In the genomic region with DNA sequence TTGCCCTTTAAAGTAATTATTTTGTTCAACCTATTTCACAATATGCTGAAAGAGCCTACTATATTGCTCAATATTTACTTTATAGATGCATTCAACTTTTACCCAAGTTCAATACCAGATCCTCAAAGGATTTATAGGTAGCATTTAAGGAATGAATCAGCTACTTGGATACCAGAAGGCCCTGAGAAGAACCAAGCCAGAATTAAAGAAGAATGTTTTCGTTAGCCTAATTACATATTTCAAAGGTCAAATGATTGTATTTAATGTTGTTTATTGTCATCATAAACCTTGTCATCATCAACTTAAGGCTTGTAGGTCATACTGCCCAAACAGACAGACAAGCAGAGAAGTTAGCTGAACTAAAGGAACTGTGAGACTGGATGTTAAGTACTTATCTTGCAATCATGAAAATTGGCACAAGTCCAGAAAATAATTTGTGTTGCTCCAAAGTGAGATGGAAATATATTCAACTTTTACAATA, we compare ENCODE assay signal across 22 cellular contexts.
DNase-seq lines count a peak whose midpoint lies in the region; ATAC-seq, FAIRE-seq and TF ChIP-seq lines count a peak whose summit lies in the region.
"Had no signal": no experiment of that assay in that cellular context is flagged by ENCODE, and none has a peak within 500 bp of the region (broad histone marks: within the 10 kb centered on the region; RNA-seq: fewer than 3 reads in every experiment).

No MANE protein-coding gene starts in this region.

- H3K9me3 Mint-ChIP-seq in activated naive CD4-positive, alpha-beta T cell treated with anti-CD3 and anti-CD28 coated beads for 36 hours: no peaks in the 10 kb centered on the region
- H3K9me3 Mint-ChIP-seq: activated naive CD8-positive, alpha-beta T cell treated with anti-CD3 and anti-CD28 coated beads, Interleukin-2, amount 50 U/mL, for 24 hours had no signal

- H3K27me3 ChIP-seq in HepG2 (ENCODE audit: control insufficient read depth in 1 of 2, insufficient read depth in 2 of 2, low read length in 2 of 2): no peaks in the 10 kb centered on the region
- H3K27me3 ChIP-seq in right lobe of liver: no peaks in the 10 kb centered on the region
- no peaks in the 10 kb centered on the region for H3K27me3 ChIP-seq in adipocyte (replicated peaks; ENCODE audit: control insufficient read depth, insufficient read depth, low read length)
- H3K27me3 ChIP-seq in effector memory CD4-positive, alpha-beta T cell (replicated peaks; ENCODE audit: control insufficient read depth, insufficient read depth, low read length, poor library complexity, severe bottlenecking): no peaks in the 10 kb centered on the region
- H3K27me3 ChIP-seq: neutrophil had no signal

- TF ChIP-seq EP300 in HepG2 (IDR thresholded peaks at IDR 0.05; ENCODE audit: low read depth in 2 of 2, low read length in 2 of 2) (no peak), HepG2 (CRISPR knock-in tag; IDR thresholded peaks at IDR 0.05; ENCODE audit: borderline replicate concordance) (no peak)

- no peak for FAIRE-seq in HepG2 (lab: Jason Lieb, UNC)
- FAIRE-seq: G401.6 had no signal

- H3K36me3 Mint-ChIP-seq in activated naive CD4-positive, alpha-beta T cell treated with anti-CD3 and anti-CD28 coated beads for 36 hours (ENCODE audit: low read depth): no peaks in the 10 kb centered on the region

- no peaks in the 10 kb centered on the region for H4K20me1 ChIP-seq in HepG2 (ENCODE audit: insufficient read depth, low read length)

- H3K9ac ChIP-seq in HepG2 (ENCODE audit: insufficient read depth, low read depth, low read length) (no peak overlapping the region), adipocyte (ENCODE audit: low read length) (no peak overlapping the region)

- intact Hi-C loops in HepG2 (cut with micrococcal nuclease; ENCODE audit: unreplicated experiment) (no loop called here), right lobe of liver (cut with DNase I) (no loop called here)
- intact Hi-C loops in activated naive CD4-positive, alpha-beta T cell treated with anti-CD3 and anti-CD28 coated beads for 36 hours (cut with micrococcal nuclease): no loop called here

- no peak for TF ChIP-seq POLR2A in HepG2 (IDR thresholded peaks at IDR 0.05; ENCODE audit: insufficient read depth in 1 of 2, low read depth in 2 of 2, low read length in 2 of 2)
- TF ChIP-seq POLR2A in right lobe of liver (IDR thresholded peaks at IDR 0.05): no peak

- H3K27ac ChIP-seq in HepG2 (ENCODE audit: extremely low read length, insufficient read depth, low read length) (no peak overlapping the region), right lobe of liver (no peak overlapping the region)
- no peak overlapping the region for H3K27ac ChIP-seq in effector memory CD4-positive, alpha-beta T cell (ENCODE audit: insufficient read depth, low read length, poor library complexity, severe bottlenecking)
- H3K27ac ChIP-seq: neutrophil, WERI-Rb-1 had no signal

- H3K27ac Mint-ChIP-seq in activated naive CD4-positive, alpha-beta T cell treated with anti-CD3 and anti-CD28 coated beads for 36 hours: no peak overlapping the region
- H3K27ac Mint-ChIP-seq: activated CD8-positive, alpha-beta T cell treated with anti-CD3 and anti-CD28 coated beads, Interleukin-2, amount 10 ng/mL, durations not matched to agents 7 days and 5 days; activated naive CD8-positive, alpha-beta T cell treated with anti-CD3 and anti-CD28 coated beads, Interleukin-2, amount 50 U/mL, for 24 hours had no signal

- TF ChIP-seq CTCF in HepG2 (CRISPR knock-in tag; IDR thresholded peaks at IDR 0.05): no peak
- TF ChIP-seq CTCF in right lobe of liver (IDR thresholded peaks at IDR 0.05): no peak
- no peak for TF ChIP-seq CTCF in fibroblast of pulmonary artery (IDR thresholded peaks at IDR 0.05; ENCODE audit: low read length, missing control alignments)

- no TSS peak for BruUV-seq in HepG2 (replicated peaks; lab: Mats Ljungman, UMichigan)

- in situ Hi-C loops in HepG2 (cut with HindIII; ENCODE audit: extremely low pct_ligation_motif_present, low pct_unique_long_range_greater_than_20kb): no loop called here

- no peak overlapping the region for H3K4me3 Mint-ChIP-seq in activated naive CD4-positive, alpha-beta T cell treated with anti-CD3 and anti-CD28 coated beads for 36 hours
- H3K4me3 Mint-ChIP-seq: activated CD8-positive, alpha-beta T cell treated with anti-CD3 and anti-CD28 coated beads, Interleukin-2, amount 10 ng/mL, durations not matched to agents 7 days and 5 days; activated naive CD8-positive, alpha-beta T cell treated with anti-CD3 and anti-CD28 coated beads, Interleukin-2, amount 50 U/mL, for 24 hours had no signal

- POLR2A ChIA-PET in HepG2 (lab: Yijun Ruan, JAX): no interaction called here

- no peaks in the 10 kb centered on the region for H3K27me3 Mint-ChIP-seq in activated naive CD4-positive, alpha-beta T cell treated with anti-CD3 and anti-CD28 coated beads for 36 hours (ENCODE audit: low read depth)
- H3K27me3 Mint-ChIP-seq: activated naive CD8-positive, alpha-beta T cell treated with anti-CD3 and anti-CD28 coated beads, Interleukin-2, amount 50 U/mL, for 24 hours had no signal

- TF ChIP-seq RAD21 in HepG2 (CRISPR knock-in tag; IDR thresholded peaks at IDR 0.05): no peak

- H3K9me3 ChIP-seq in HepG2 (ENCODE audit: low read length) (no peaks in the 10 kb centered on the region), right lobe of liver (no peaks in the 10 kb centered on the region), adipocyte (ENCODE audit: control insufficient read depth, low read length) (no peaks in the 10 kb centered on the region)
- no peaks in the 10 kb centered on the region for H3K9me3 ChIP-seq in effector memory CD4-positive, alpha-beta T cell (ENCODE audit: control insufficient read depth, low read length)
- H3K9me3 ChIP-seq: Caco-2, neutrophil had no signal

- no peak overlapping the region for H2AFZ ChIP-seq in HepG2 (ENCODE audit: low read length)

- ATAC-seq in HepG2: no peak
- no peak for ATAC-seq in right lobe of liver
- ATAC-seq: activated CD8-positive, alpha-beta T cell treated with anti-CD3 and anti-CD28 coated beads, Interleukin-2, amount 10 ng/mL, durations not matched to agents 7 days and 5 days; activated naive CD8-positive, alpha-beta T cell treated with anti-CD3 and anti-CD28 coated beads, Interleukin-2, amount 50 U/mL, for 24 hours; right cardiac atrium had no signal

- WGBS in HepG2 (ENCODE audit: low lambda C conversion rate): 29% methylated on average over 1 of the region's 1 CpG
- 40% methylated on average over 1 of the region's 1 CpG for WGBS in right lobe of liver (ENCODE audit: insufficient coverage, low coverage, low lambda C conversion rate, missing lambda C conversion rate)

- no peak for DNase-seq in HepG2 (ENCODE audit: low spot score)
- no peak for DNase-seq in right lobe of liver
- peak; percentile 52 for DNase-seq in adipocyte (ENCODE audit: low read depth)
- peak; percentile 23 for DNase-seq in fibroblast of pulmonary artery (ENCODE audit: low read depth)
- DNase-seq in effector memory CD4-positive, alpha-beta T cell: no peak
- no peak for DNase-seq in activated naive CD4-positive, alpha-beta T cell treated with anti-CD3 and anti-CD28 coated beads for 36 hours
- no peak for DNase-seq in pons (ENCODE audit: low spot score)
- DNase-seq in inferior parietal cortex (ENCODE audit: extremely low spot score): no peak
- DNase-seq: activated CD8-positive, alpha-beta T cell treated with anti-CD3 and anti-CD28 coated beads, Interleukin-2, amount 10 ng/mL, durations not matched to agents 7 days and 5 days; activated naive CD8-positive, alpha-beta T cell treated with anti-CD3 and anti-CD28 coated beads, Interleukin-2, amount 50 U/mL, for 24 hours; AML-193; Caco-2; GOT3; kidney glomerular epithelial cell; NCI-H2081 treated with DMSO at 0.1 percent for 48 hours; right cardiac atrium; stimulated activated CD4-positive, alpha-beta T cell treated with anti-CD3 and anti-CD28 coated beads, Interleukin-2, amount 100 ng/mL, for 24 hours; substantia nigra; T-helper 1 cell; WERI-Rb-1 had no signal

- H3K4me1 ChIP-seq in HepG2 (ENCODE audit: insufficient read depth, low read length) (no peaks in the 10 kb centered on the region), right lobe of liver (no peaks in the 10 kb centered on the region), adipocyte (ENCODE audit: control insufficient read depth, insufficient read depth, low read length) (peaks cover 18% of the 10 kb centered on the region)
- H3K4me1 ChIP-seq in effector memory CD4-positive, alpha-beta T cell (ENCODE audit: control insufficient read depth, insufficient read depth, low read length, poor library complexity, severe bottlenecking): no peaks in the 10 kb centered on the region
- H3K4me1 ChIP-seq: Caco-2 had no signal

- no peaks in the 10 kb centered on the region for H3K36me3 ChIP-seq in HepG2 (replicated peaks in 1 of 2; ENCODE audit: control insufficient read depth in 1 of 2, insufficient read depth in 2 of 2, low read length in 2 of 2)
- H3K36me3 ChIP-seq in right lobe of liver: no peaks in the 10 kb centered on the region
- no peaks in the 10 kb centered on the region for H3K36me3 ChIP-seq in adipocyte (ENCODE audit: control insufficient read depth, insufficient read depth, low read length, severe bottlenecking)
- H3K36me3 ChIP-seq in effector memory CD4-positive, alpha-beta T cell (ENCODE audit: control insufficient read depth, insufficient read depth, low read length): no peaks in the 10 kb centered on the region
- H3K36me3 ChIP-seq: neutrophil, WERI-Rb-1 had no signal

- H3K4me2 ChIP-seq in HepG2 (ENCODE audit: low read depth, low read length): no peak overlapping the region

- CTCF ChIA-PET in HepG2 (lab: Yijun Ruan, JAX; ENCODE audit: low intra/inter-chr PET ratio, low total read pairs): no interaction called here
- CTCF ChIA-PET in activated naive CD4-positive, alpha-beta T cell treated with anti-CD3 and anti-CD28 coated beads for 36 hours (lab: Charles Lee): no interaction called here

- H3K4me3 ChIP-seq in HepG2 (replicated peaks in 1 of 3; ENCODE audit: insufficient read depth in 1 of 3, low read depth in 2 of 3, low read length in 3 of 3) (no peak overlapping the region), right lobe of liver (no peak overlapping the region), adipocyte (ENCODE audit: low read length) (no peak overlapping the region), fibroblast of pulmonary artery (replicated peaks; ENCODE audit: low read depth, low read length) (no peak overlapping the region)
- H3K4me3 ChIP-seq in effector memory CD4-positive, alpha-beta T cell (ENCODE audit: insufficient read depth, low read depth, low read length, poor library complexity, severe bottlenecking): no peak overlapping the region

- H3K4me1 Mint-ChIP-seq in activated naive CD4-positive, alpha-beta T cell treated with anti-CD3 and anti-CD28 coated beads for 36 hours (ENCODE audit: low read depth): no peaks in the 10 kb centered on the region
- H3K4me1 Mint-ChIP-seq: activated naive CD8-positive, alpha-beta T cell treated with anti-CD3 and anti-CD28 coated beads, Interleukin-2, amount 50 U/mL, for 24 hours had no signal

- H3K79me2 ChIP-seq in HepG2 (ENCODE audit: insufficient read depth, low read length): no peaks in the 10 kb centered on the region

TF ChIP-seq in HepG2, 621 proteins besides CTCF, POLR2A, EP300 and RAD21 (continues in another document):
- no peak; the same call in 1 of the 2 replicates for TF ChIP-seq SMC3 (IDR thresholded peaks at IDR 0.05; ENCODE audit: low read length)

Comparison
In these comparisons a context has a peak if more than half of its experiments do, and no peak if none do; other contexts are left out.
1. DNase-seq: peak in adipocyte (single experiment) and fibroblast of pulmonary artery (single experiment); none in HepG2 (single experiment), right lobe of liver (0 of 3), effector memory CD4-positive, alpha-beta T cell (0 of 3), activated naive CD4-positive, alpha-beta T cell treated with anti-CD3 and anti-CD28 coated beads for 36 hours (single experiment), pons (single experiment) and inferior parietal cortex (single experiment).